Comparison of ENCODE assay signal across 10 cellular contexts in the genomic region with DNA sequence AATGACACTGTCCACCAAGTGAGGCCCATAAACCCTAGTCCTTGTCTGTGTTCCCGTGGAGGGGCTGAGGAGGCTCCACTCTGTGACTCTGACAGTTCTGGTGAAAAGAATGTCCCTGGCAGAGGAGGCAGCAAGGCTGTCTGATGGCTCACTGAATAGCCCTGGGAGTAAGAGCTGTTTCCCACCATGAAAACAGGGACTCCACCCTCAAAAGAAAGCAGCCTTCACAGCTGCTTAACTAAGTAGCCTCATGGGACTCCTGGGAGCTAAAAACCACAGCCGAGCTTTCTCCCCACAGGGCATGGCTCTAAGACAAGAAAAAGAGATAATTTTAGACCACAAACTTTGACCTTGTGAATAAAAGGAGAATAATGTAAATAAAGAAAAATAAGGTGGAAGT.
DNase-seq lines count a peak whose midpoint lies in the region; ATAC-seq and TF ChIP-seq lines count a peak whose summit lies in the region.
"Had no signal": no experiment of that assay in that cellular context is flagged by ENCODE, and none has a peak within 500 bp of the region (broad histone marks: within the 10 kb centered on the region; RNA-seq: fewer than 3 reads in every experiment).

No MANE protein-coding gene starts in this region.

- no peak overlapping the region for H3K27ac Mint-ChIP-seq in neural progenitor cell
- H3K27ac Mint-ChIP-seq in activated CD4-positive, alpha-beta memory T cell treated with anti-CD3 and anti-CD28 coated beads, Interleukin-2, amount 10 ng/mL, durations not matched to agents 7 days and 5 days = no peak overlapping the region

- H3K9ac ChIP-seq in neural progenitor cell = no peak overlapping the region

- CTCF ChIA-PET in activated CD4-positive, alpha-beta memory T cell treated with anti-CD3 and anti-CD28 coated beads, Interleukin-2, amount 10 ng/mL, durations not matched to agents 7 days and 5 days (lab: Charles Lee) = interaction anchor here (4.4 kb wide), 1 partner anchor 13 kb away, joined by 26 read pairs; no protein-coding TSS in a partner anchor

- no peak overlapping the region for H3K27ac ChIP-seq in neural progenitor cell
- H3K27ac ChIP-seq: hepatocyte, VCaP had no signal

- no peaks in the 10 kb centered on the region for H3K9me3 Mint-ChIP-seq in neural progenitor cell
- no peaks in the 10 kb centered on the region for H3K9me3 Mint-ChIP-seq in activated CD4-positive, alpha-beta memory T cell treated with anti-CD3 and anti-CD28 coated beads, Interleukin-2, amount 10 ng/mL, durations not matched to agents 7 days and 5 days

- POLR2A ChIA-PET in activated CD4-positive, alpha-beta memory T cell treated with anti-CD3 and anti-CD28 coated beads, Interleukin-2, amount 10 ng/mL, durations not matched to agents 7 days and 5 days (lab: Charles Lee) = no interaction called here

- H3K36me3 Mint-ChIP-seq in neural progenitor cell = no peaks in the 10 kb centered on the region
- H3K36me3 Mint-ChIP-seq in activated CD4-positive, alpha-beta memory T cell treated with anti-CD3 and anti-CD28 coated beads, Interleukin-2, amount 10 ng/mL, durations not matched to agents 7 days and 5 days (ENCODE audit: low read depth) = peaks cover 10% of the 10 kb centered on the region

- ATAC-seq in GM18505 (IDR thresholded peaks at IDR 0.05; ENCODE audit: unreplicated experiment) (peak; percentile 58), HG02759 (IDR thresholded peaks at IDR 0.05; ENCODE audit: unreplicated experiment) (peak; percentile 64), HG03159 (IDR thresholded peaks at IDR 0.05; ENCODE audit: unreplicated experiment) (no peak)

- H3K27me3 Mint-ChIP-seq in neural progenitor cell (ENCODE audit: insufficient read depth, low read depth) = no peaks in the 10 kb centered on the region
- H3K27me3 Mint-ChIP-seq in activated CD4-positive, alpha-beta memory T cell treated with anti-CD3 and anti-CD28 coated beads, Interleukin-2, amount 10 ng/mL, durations not matched to agents 7 days and 5 days = peaks cover 7% of the 10 kb centered on the region

- H3K9me3 ChIP-seq in neural progenitor cell (ENCODE audit: low read depth) = no peaks in the 10 kb centered on the region

- no peak overlapping the region for H3K4me2 ChIP-seq in neural progenitor cell
- H3K4me2 ChIP-seq: hepatocyte had no signal

- peaks cover 14% of the 10 kb centered on the region for H3K4me1 Mint-ChIP-seq in neural progenitor cell
- peaks cover 36% of the 10 kb centered on the region for H3K4me1 Mint-ChIP-seq in activated CD4-positive, alpha-beta memory T cell treated with anti-CD3 and anti-CD28 coated beads, Interleukin-2, amount 10 ng/mL, durations not matched to agents 7 days and 5 days

- no peaks in the 10 kb centered on the region for H4K20me1 ChIP-seq in neural progenitor cell (ENCODE audit: low read depth)

- H3K36me3 ChIP-seq in neural progenitor cell = no peaks in the 10 kb centered on the region

- H3K79me2 ChIP-seq in neural progenitor cell (ENCODE audit: low read depth) = no peaks in the 10 kb centered on the region
- H3K79me2 ChIP-seq: hepatocyte had no signal

- TF ChIP-seq CTCF in neural progenitor cell (IDR thresholded peaks at IDR 0.05) = no peak

- H3K4me3 Mint-ChIP-seq in neural progenitor cell = no peak overlapping the region
- no peak overlapping the region for H3K4me3 Mint-ChIP-seq in activated CD4-positive, alpha-beta memory T cell treated with anti-CD3 and anti-CD28 coated beads, Interleukin-2, amount 10 ng/mL, durations not matched to agents 7 days and 5 days

- no peaks in the 10 kb centered on the region for H3K27me3 ChIP-seq in neural progenitor cell
- H3K27me3 ChIP-seq: hepatocyte had no signal

- no peak overlapping the region for H3K4me3 ChIP-seq in neural progenitor cell
- H3K4me3 ChIP-seq: hepatocyte had no signal

- TF ChIP-seq POLR2A in GM18505 (IDR thresholded peaks at IDR 0.05; ENCODE audit: borderline replicate concordance, extremely low read depth, insufficient read depth, insufficient read length) = no peak

- DNase-seq in amniotic epithelial cell (ENCODE audit: low read depth) (peak; percentile 92), neural progenitor cell (ENCODE audit: low spot score) (peak; percentile 8), NCI-H2081 treated with DMSO at 0.1 percent for 48 hours (lab: John Stamatoyannopoulos, UW) (no peak)
- DNase-seq in activated CD4-positive, alpha-beta memory T cell treated with anti-CD3 and anti-CD28 coated beads, Interleukin-2, amount 10 ng/mL, durations not matched to agents 7 days and 5 days = no peak
- no peak for DNase-seq in activated effector memory CD4-positive, alpha-beta T cell treated with anti-CD3 and anti-CD28 coated beads, Interleukin-2, amount 50 U/mL, for 16 hours

- no peak overlapping the region for H2AFZ ChIP-seq in neural progenitor cell (replicated peaks)
- H2AFZ ChIP-seq: hepatocyte had no signal

- H3F3A ChIP-seq in neural progenitor cell (ENCODE audit: low read depth) = no peaks in the 10 kb centered on the region

- no peaks in the 10 kb centered on the region for H3K4me1 ChIP-seq in neural progenitor cell

Comparison
In these comparisons a context has a peak if more than half of its experiments do, and no peak if none do; other contexts are left out.
1. DNase-seq: peak in amniotic epithelial cell (single experiment) and neural progenitor cell (single experiment); none in activated CD4-positive, alpha-beta memory T cell treated with anti-CD3 and anti-CD28 coated beads, Interleukin-2, amount 10 ng/mL, durations not matched to agents 7 days and 5 days (single experiment), activated effector memory CD4-positive, alpha-beta T cell treated with anti-CD3 and anti-CD28 coated beads, Interleukin-2, amount 50 U/mL, for 16 hours (single experiment) and NCI-H2081 treated with DMSO at 0.1 percent for 48 hours (single experiment).